Comparison of ENCODE assay signal across 13 cellular contexts in the genomic region with DNA sequence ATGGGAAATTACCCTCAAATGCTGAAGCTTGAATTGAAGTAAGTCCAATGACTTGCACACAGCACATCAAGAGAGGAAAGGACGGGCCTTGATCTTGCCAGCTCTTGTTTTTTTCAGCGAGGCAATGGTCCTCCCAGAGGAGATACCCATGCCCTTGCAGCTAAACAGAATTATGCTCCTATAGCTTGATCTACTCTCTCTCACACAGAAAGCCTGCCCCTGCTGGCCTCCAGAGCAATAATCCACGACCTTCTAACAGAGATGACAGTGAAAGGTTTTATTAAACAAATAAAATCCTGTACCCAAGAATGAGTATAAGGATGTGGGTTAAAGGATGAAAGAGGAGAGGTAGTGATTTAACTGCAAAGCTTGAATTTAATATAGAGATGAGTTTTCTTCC.
A peak's percentile ranks its signal among the peaks of the same experiment; 100 is the strongest.
DNase-seq lines count a peak whose midpoint lies in the region; ATAC-seq and TF ChIP-seq lines count a peak whose summit lies in the region.
"Had no signal": no experiment of that assay in that cellular context is flagged by ENCODE, and none has a peak within 500 bp of the region (broad histone marks: within the 10 kb centered on the region; RNA-seq: fewer than 3 reads in every experiment).

No MANE protein-coding gene starts in this region.

- TF ChIP-seq CTCF in LNCaP clone FGC (IDR thresholded peaks at IDR 0.05; ENCODE audit: control insufficient read depth, extremely low read depth, insufficient read depth) (peak; percentile 52), foreskin fibroblast (IDR thresholded peaks at IDR 0.05; ENCODE audit: low read depth, low read length) (peak; percentile 6)

- H3K4me3 ChIP-seq in LNCaP clone FGC (ENCODE audit: low read depth, low read length) (no peak overlapping the region), foreskin fibroblast (ENCODE audit: low read depth in 1 of 2, low read length in 2 of 2) (no peak overlapping the region)
- H3K4me3 ChIP-seq: ovary, tibial nerve had no signal

- DNase-seq in AG20443 (ENCODE audit: low spot score) (peak; percentile 27), LNCaP clone FGC (ENCODE audit: low read depth) (no peak), foreskin fibroblast (no peak), HK-2 (ENCODE audit: unreplicated experiment) (no peak), SIG-M5 treated with dmso at 0.1 percent for 504 hours (lab: John Stamatoyannopoulos, UW; ENCODE audit: unreplicated experiment) (no peak)
- no peak for DNase-seq in stimulated activated CD4-positive, alpha-beta T cell treated with anti-CD3 and anti-CD28 coated beads, Interleukin-4, amount 100 ng/mL, for 4 hours
- DNase-seq: activated CD4-positive, alpha-beta T cell treated with anti-CD3 and anti-CD28 coated beads, Interleukin-2, amount 50 U/mL, for 4 hours; DMS153; NCI-H1105; ovary had no signal

- ATAC-seq in GM19351 (IDR thresholded peaks at IDR 0.05; ENCODE audit: unreplicated experiment) (peak; percentile 97), HG03460 (IDR thresholded peaks at IDR 0.05; ENCODE audit: unreplicated experiment) (no peak)
